ENCODE assay signal across 8 cellular contexts in the genomic region with DNA sequence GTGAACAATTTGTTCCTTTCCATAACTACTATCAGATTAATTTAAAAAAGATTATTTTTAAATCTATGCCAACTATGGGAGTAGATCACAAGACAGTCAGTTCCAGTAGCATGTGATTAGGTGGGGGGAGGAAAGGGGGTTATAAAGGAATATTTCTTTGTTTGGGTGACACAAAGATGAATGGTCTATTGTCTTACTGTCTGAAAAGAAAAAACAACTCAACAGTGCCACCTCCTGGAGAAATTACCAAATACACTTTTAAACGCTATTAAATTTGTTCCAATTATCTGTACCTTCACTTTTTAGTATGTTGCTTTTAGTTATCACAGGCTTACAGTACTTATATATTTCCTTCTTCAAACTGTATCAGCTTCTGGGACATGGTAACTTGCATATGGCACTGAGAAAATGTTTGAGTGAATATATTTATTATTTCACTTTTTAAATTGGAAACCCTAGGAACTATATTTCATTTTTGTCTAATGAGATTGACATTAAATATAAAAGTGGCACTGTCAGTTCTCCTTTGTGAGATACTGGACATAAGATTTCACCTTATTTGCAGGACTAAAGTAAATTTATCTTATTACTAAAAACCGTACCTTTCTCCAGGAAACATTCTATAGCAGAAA. TPM values are rescaled to one million over a fixed set of nuclear protein-coding genes. Genes with fewer than 3 reads are reported as not detected.
DNase-seq lines count a peak whose midpoint lies in the region; ATAC-seq and FAIRE-seq lines count a peak whose summit lies in the region.

No MANE protein-coding gene starts in this region.

- H3K27me3 Mint-ChIP-seq in T-cell: peaks cover 26 to 35% of the 10 kb centered on the region in 2 donors

- H3K27ac Mint-ChIP-seq in T-cell: no peak overlapping the region

- no peaks in the 10 kb centered on the region for H3K9me3 Mint-ChIP-seq in T-cell

- H3K4me1 ChIP-seq in neuronal stem cell (ENCODE audit: control insufficient read depth in 2 of 2, insufficient read depth in 1 of 2, low read depth in 1 of 2, low read length in 2 of 2): peaks cover 9 to 17% of the 10 kb centered on the region in 2 donors

- no peak overlapping the region for H2BK120ac ChIP-seq in neuronal stem cell (ENCODE audit: low read depth, low read length)

- no peaks in the 10 kb centered on the region for H3K9me3 ChIP-seq in neuronal stem cell (replicated peaks in 1 of 2; ENCODE audit: control insufficient read depth in 2 of 2, insufficient read depth in 1 of 2, low read depth in 1 of 2, low read length in 2 of 2)

- H2AFZ ChIP-seq in neuronal stem cell (ENCODE audit: low read length): no peak overlapping the region

- H2BK15ac ChIP-seq in neuronal stem cell (ENCODE audit: low read length): no peak overlapping the region

- no peak overlapping the region for H2AK5ac ChIP-seq in neuronal stem cell (ENCODE audit: low read depth, low read length)

- H3K14ac ChIP-seq in neuronal stem cell (ENCODE audit: low read length): no peak overlapping the region

- no peak overlapping the region for H3K18ac ChIP-seq in neuronal stem cell (ENCODE audit: low read length)

- H3K27ac ChIP-seq in neuronal stem cell (replicated peaks; ENCODE audit: low read length): no peak overlapping the region

- no peak overlapping the region for H3K23ac ChIP-seq in neuronal stem cell (ENCODE audit: low read depth, low read length, poor library complexity)

- H3K36me3 Mint-ChIP-seq in T-cell: peaks cover 11% of the 10 kb centered on the region

- no peak overlapping the region for H3K4me2 ChIP-seq in neuronal stem cell (ENCODE audit: insufficient read depth, low read length, poor library complexity, severe bottlenecking)

- peak; percentile 96 for FAIRE-seq in A204.1 (lab: Jason Lieb, UNC)

- DNase-seq in GM04504 (ENCODE audit: low read depth): peak; percentile 24
- peak; percentile 85 for DNase-seq in NCI-H1694 (lab: John Stamatoyannopoulos, UW)
- DNase-seq in T-cell: peak in 5 of 34 experiments; percentile 19 to 40 (median 24)
- peak; percentile 25 for DNase-seq in fibroblast of gingiva (ENCODE audit: low read depth)
- peak; percentile 76 for DNase-seq in neuronal stem cell (ENCODE audit: low spot score)

- H2BK5ac ChIP-seq in neuronal stem cell (ENCODE audit: low read length): no peak overlapping the region

- H3K27me3 ChIP-seq in neuronal stem cell (ENCODE audit: control insufficient read depth in 3 of 3, insufficient read depth in 3 of 3, low read depth in 1 of 3, low read length in 3 of 3): no peaks in the 10 kb centered on the region

- H3K4me3 Mint-ChIP-seq in T-cell: peak overlapping the region in 2 of 3 donors; percentile 46 to 83

- no peak overlapping the region for H3K4ac ChIP-seq in neuronal stem cell (ENCODE audit: low read length)

- CTCF ChIA-PET in T-cell (lab: Charles Lee): interaction anchor here (0.6 to 4.6 kb wide), 14 partner anchors 10 to 1264 kb away, joined by 3 to 40 read pairs (median 6); partner anchors contain the start of gene PSRC1 (in 2 of the 2)

- no peak overlapping the region for H2BK12ac ChIP-seq in neuronal stem cell (ENCODE audit: low read length)

- H3K4me1 Mint-ChIP-seq in T-cell: peaks cover 12 to 21% (median 20%) of the 10 kb centered on the region in 3 donors

- peaks cover 2 to 38% of the 10 kb centered on the region in 2 donors for H3K36me3 ChIP-seq in neuronal stem cell (replicated peaks in 1 of 2; ENCODE audit: control insufficient read depth in 2 of 2, insufficient read depth in 2 of 2, low read length in 2 of 2)

- POLR2A ChIA-PET in T-cell (lab: Charles Lee): interaction anchor here (0.5 to 0.7 kb wide), 3 partner anchors 146 to 203 kb away, joined by 4 to 7 read pairs (median 6); no protein-coding TSS in a partner anchor

- no CpG with 5 or more reads among the region's 2 CpGs for WGBS in neuronal stem cell (ENCODE audit: extremely low coverage in 2 of 2, insufficient read length in 2 of 2, insufficient replicate concordance in 1 of 2), 2 donors

- ATAC-seq in T-cell (replicated peaks in 1 of 4) (no peak), GM18511 (IDR thresholded peaks at IDR 0.05; ENCODE audit: unreplicated experiment) (no peak), GM21737 (IDR thresholded peaks at IDR 0.05; ENCODE audit: unreplicated experiment) (no peak)

- no peak overlapping the region for H3K4me3 ChIP-seq in neuronal stem cell (ENCODE audit: low read length in 2 of 2)

- H3K79me1 ChIP-seq in neuronal stem cell (ENCODE audit: low read depth, low read length): no peaks in the 10 kb centered on the region

- H4K8ac ChIP-seq in neuronal stem cell (ENCODE audit: low read depth, low read length): no peak overlapping the region

- H4K91ac ChIP-seq in neuronal stem cell (ENCODE audit: low read depth, low read length, poor library complexity): no peak overlapping the region

- no peak overlapping the region for H3K9ac ChIP-seq in neuronal stem cell (ENCODE audit: low read depth, low read length, poor library complexity)

RNA-seq across cellular contexts. Expression of gene SORT1, which starts 1.7 kb away (rescaled TPM):
- 1 to 10 TPM in 4 of 5 donors, under 1 TPM in 1; 0.82 to 2.9 (median 1.5) TPM for total RNA-seq in T-cell
- 21.1 TPM for polyA plus RNA-seq in neuronal stem cell (2013, experiment 1 of 2)
- 21.2 TPM for polyA plus RNA-seq in neuronal stem cell (2013, experiment 2 of 2)

RNA-seq across cellular contexts. Expression of gene PSMA5, which starts 26.8 kb away (rescaled TPM):
- 10 to 100 TPM; 41.1 to 91.2 (median 75.5) TPM for total RNA-seq in T-cell
- polyA plus RNA-seq in neuronal stem cell (2013, experiment 1 of 2): 55.7 TPM
- polyA plus RNA-seq in neuronal stem cell (2013, experiment 2 of 2): 55.9 TPM
